16 cellular contexts compared by ENCODE assay signal in the genomic region with DNA sequence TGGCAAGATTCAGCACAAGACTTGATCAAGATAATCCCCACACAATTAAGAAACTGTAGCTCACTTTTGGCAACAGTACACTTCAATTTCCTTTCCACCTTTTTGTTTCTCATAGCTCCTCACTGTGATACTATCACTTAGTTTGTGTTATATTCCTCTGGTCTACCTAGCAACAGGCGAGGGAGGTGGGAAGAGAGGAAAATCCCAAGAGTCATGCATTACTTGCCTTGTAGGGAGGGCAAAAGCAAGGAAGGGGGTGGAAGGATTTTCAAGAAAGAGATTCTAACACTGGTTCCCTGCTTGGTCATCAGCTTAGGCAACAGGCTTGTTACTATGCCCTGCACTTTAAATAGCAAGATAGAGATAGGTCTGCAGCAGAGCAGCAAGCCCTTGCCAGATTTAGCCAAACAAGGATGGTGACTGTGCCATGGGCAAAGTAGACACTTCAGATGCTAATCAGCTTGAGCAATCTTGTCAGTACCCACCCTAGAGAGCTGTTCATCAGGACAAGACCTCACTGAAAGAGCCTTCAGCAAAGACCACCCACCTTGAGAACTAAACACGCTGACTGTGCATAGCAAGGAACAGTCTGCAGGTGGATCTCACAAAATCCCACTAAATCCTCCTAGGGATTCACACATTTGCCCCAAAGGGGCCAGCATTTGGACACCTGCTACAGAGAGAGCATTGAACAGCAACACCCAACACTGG.
"Had no signal": no experiment of that assay in that cellular context is flagged by ENCODE, and none has a peak within 500 bp of the region (broad histone marks: within the 10 kb centered on the region; RNA-seq: fewer than 3 reads in every experiment).

No MANE protein-coding gene starts in this region.

- H3K9me3 Mint-ChIP-seq: activated T-cell treated with anti-CD3 and anti-CD28 coated beads, Interleukin-2, amount 50 U/mL, for 24 hours; type B pancreatic cell had no signal

- FAIRE-seq: islet of Langerhans had no signal

- H3K4me3 Mint-ChIP-seq: activated CD8-positive, alpha-beta memory T cell treated with anti-CD3 and anti-CD28 coated beads, Interleukin-2, amount 10 ng/mL, durations not matched to agents 7 days and 5 days; activated naive CD8-positive, alpha-beta T cell; activated T-cell treated with anti-CD3 and anti-CD28 coated beads, Interleukin-2, amount 50 U/mL, for 24 hours; type B pancreatic cell had no signal

- H3K27me3 Mint-ChIP-seq: activated CD8-positive, alpha-beta memory T cell treated with anti-CD3 and anti-CD28 coated beads, Interleukin-2, amount 10 ng/mL, durations not matched to agents 7 days and 5 days; activated naive CD8-positive, alpha-beta T cell; activated T-cell treated with anti-CD3 and anti-CD28 coated beads, Interleukin-2, amount 50 U/mL, for 24 hours; type B pancreatic cell had no signal

- ATAC-seq: activated CD8-positive, alpha-beta memory T cell treated with anti-CD3 and anti-CD28 coated beads, Interleukin-2, amount 10 ng/mL, durations not matched to agents 7 days and 5 days had no signal

- H3K27me3 ChIP-seq: heart right ventricle, ovary, suprapubic skin had no signal

- H3K36me3 Mint-ChIP-seq: activated naive CD8-positive, alpha-beta T cell; type B pancreatic cell had no signal

- DNase-seq: activated CD4-positive, alpha-beta T cell treated with anti-CD3 and anti-CD28 coated beads, Interleukin-2, amount 50 U/mL, for 4 hours; activated CD4-positive, CD25-positive, alpha-beta regulatory T cell treated with anti-CD3 and anti-CD28 coated beads, Interleukin-2, amount 50 U/mL, for 72 hours; activated CD8-positive, alpha-beta memory T cell treated with anti-CD3 and anti-CD28 coated beads, Interleukin-2, amount 10 ng/mL, durations not matched to agents 7 days and 5 days; activated effector memory CD4-positive, alpha-beta T cell treated with Interleukin-2 at 50 U/mL for 16 hours; activated T-cell treated with anti-CD3 and anti-CD28 coated beads, Interleukin-2, amount 50 U/mL, for 24 hours; amygdala; foreskin melanocyte; heart right ventricle; ovary; stimulated activated CD4-positive, alpha-beta T cell treated with anti-CD3 and anti-CD28 coated beads, Interleukin-2, amount 100 ng/mL, for 24 hours; stimulated activated naive CD4-positive, alpha-beta T cell; T-helper 9 cell had no signal

- H3K27ac Mint-ChIP-seq: activated CD8-positive, alpha-beta memory T cell treated with anti-CD3 and anti-CD28 coated beads, Interleukin-2, amount 10 ng/mL, durations not matched to agents 7 days and 5 days; activated naive CD8-positive, alpha-beta T cell; activated T-cell treated with anti-CD3 and anti-CD28 coated beads, Interleukin-2, amount 50 U/mL, for 24 hours; type B pancreatic cell had no signal

- H3K4me1 ChIP-seq: suprapubic skin had no signal

- H3K27ac ChIP-seq: heart right ventricle, ovary, suprapubic skin had no signal

- H3K9me3 ChIP-seq: heart right ventricle, ovary, suprapubic skin had no signal

- H3K36me3 ChIP-seq: heart right ventricle, ovary, suprapubic skin had no signal

- H3K4me3 ChIP-seq: heart right ventricle, ovary, suprapubic skin had no signal
